25 cellular contexts compared by ENCODE assay signal in genomic region chr3:129569856-129570255, GRCh38. TPM values are rescaled to one million over a fixed set of nuclear protein-coding genes. Genes with fewer than 3 reads are reported as not detected.
"Had no signal": no experiment of that assay in that cellular context is flagged by ENCODE, and none has a peak within 500 bp of the region (broad histone marks: within the 10 kb centered on the region; RNA-seq: fewer than 3 reads in every experiment).

No MANE protein-coding gene starts in this region.

- H3K36me3 Mint-ChIP-seq: activated naive CD8-positive, alpha-beta T cell treated with anti-CD3 and anti-CD28 coated beads, Interleukin-2, amount 10 ng/mL, durations not matched to agents 7 days and 5 days had no signal

- H3K9me3 Mint-ChIP-seq: activated CD4-positive, alpha-beta memory T cell treated with anti-CD3 and anti-CD28 coated beads, Interleukin-2, amount 10 ng/mL, durations not matched to agents 7 days and 5 days; activated naive CD4-positive, alpha-beta T cell treated with anti-CD3 and anti-CD28 coated beads for 36 hours; activated naive CD8-positive, alpha-beta T cell treated with anti-CD3 and anti-CD28 coated beads, Interleukin-2, amount 10 ng/mL, durations not matched to agents 7 days and 5 days; activated T-cell treated with anti-CD3 and anti-CD28 coated beads, Interleukin-2, amount 50 U/mL, for 72 hours; nephron progenitor cell had no signal

- H3K4me3 ChIP-seq: hepatocyte, sigmoid colon, smooth muscle cell, upper lobe of right lung had no signal

- H3K4me3 Mint-ChIP-seq: activated CD4-positive, alpha-beta memory T cell treated with anti-CD3 and anti-CD28 coated beads, Interleukin-2, amount 10 ng/mL, durations not matched to agents 7 days and 5 days; activated naive CD4-positive, alpha-beta T cell treated with anti-CD3 and anti-CD28 coated beads for 36 hours; activated naive CD8-positive, alpha-beta T cell treated with anti-CD3 and anti-CD28 coated beads, Interleukin-2, amount 10 ng/mL, durations not matched to agents 7 days and 5 days; activated T-cell treated with anti-CD3 and anti-CD28 coated beads, Interleukin-2, amount 50 U/mL, for 72 hours; nephron progenitor cell had no signal

- H3K27ac Mint-ChIP-seq: activated CD4-positive, alpha-beta memory T cell treated with anti-CD3 and anti-CD28 coated beads, Interleukin-2, amount 10 ng/mL, durations not matched to agents 7 days and 5 days; activated naive CD4-positive, alpha-beta T cell treated with anti-CD3 and anti-CD28 coated beads for 36 hours; activated naive CD8-positive, alpha-beta T cell treated with anti-CD3 and anti-CD28 coated beads, Interleukin-2, amount 10 ng/mL, durations not matched to agents 7 days and 5 days; activated T-cell treated with anti-CD3 and anti-CD28 coated beads, Interleukin-2, amount 50 U/mL, for 72 hours; nephron progenitor cell had no signal

- H3K9me3 ChIP-seq: sigmoid colon, upper lobe of right lung had no signal

- H2AFZ ChIP-seq: hepatocyte had no signal

- DNase-seq: activated CD4-positive, alpha-beta memory T cell treated with anti-CD3 and anti-CD28 coated beads, Interleukin-2, amount 10 ng/mL, durations not matched to agents 7 days and 5 days; activated CD4-positive, alpha-beta T cell treated with anti-CD3 and anti-CD28 coated beads for 48 hours; activated effector memory CD4-positive, alpha-beta T cell treated with Interleukin-2 at 50 U/mL for 16 hours; activated naive CD4-positive, alpha-beta T cell treated with anti-CD3 and anti-CD28 coated beads for 36 hours; activated naive CD8-positive, alpha-beta T cell treated with anti-CD3 and anti-CD28 coated beads, Interleukin-2, amount 10 ng/mL, durations not matched to agents 7 days and 5 days; activated T-cell treated with anti-CD3 and anti-CD28 coated beads, Interleukin-2, amount 50 U/mL, for 72 hours; amniotic stem cell; cortex of kidney; foreskin melanocyte; midbrain; nephron progenitor cell; nucleus accumbens; sigmoid colon; stimulated activated CD4-positive, alpha-beta T cell treated with anti-CD3 and anti-CD28 coated beads, Interleukin-15, amount 100 ng/mL, for 24 hours; stimulated activated naive CD4-positive, alpha-beta T cell; SW 1271; upper lobe of right lung had no signal

- H3K4me1 Mint-ChIP-seq: activated naive CD8-positive, alpha-beta T cell treated with anti-CD3 and anti-CD28 coated beads, Interleukin-2, amount 10 ng/mL, durations not matched to agents 7 days and 5 days had no signal

- H3K4me2 ChIP-seq: hepatocyte, smooth muscle cell had no signal

- ATAC-seq: activated T-cell treated with anti-CD3 and anti-CD28 coated beads, Interleukin-2, amount 50 U/mL, for 72 hours; esophagus mucosa; upper lobe of right lung had no signal

- H3K27ac ChIP-seq: hepatocyte, sigmoid colon, upper lobe of right lung had no signal

- H3K27me3 ChIP-seq: hepatocyte, sigmoid colon, upper lobe of right lung had no signal

RNA-seq across cellular contexts. Expression of gene H1-8, which starts 26.9 kb away (rescaled TPM):
- total RNA-seq: activated CD4-positive, alpha-beta memory T cell treated with anti-CD3 and anti-CD28 coated beads, Interleukin-2, amount 10 ng/mL, durations not matched to agents 7 days and 5 days; activated naive CD4-positive, alpha-beta T cell treated with anti-CD3 and anti-CD28 coated beads for 36 hours; activated naive CD8-positive, alpha-beta T cell treated with anti-CD3 and anti-CD28 coated beads, Interleukin-2, amount 10 ng/mL, durations not matched to agents 7 days and 5 days; activated T-cell treated with anti-CD3 and anti-CD28 coated beads, Interleukin-2, amount 50 U/mL, for 72 hours; bronchial epithelial cell; cerebellum; esophagus mucosa; hepatocyte; liver; sigmoid colon; smooth muscle cell; subcutaneous adipose tissue; T-helper 2 cell treated with Interferon-gamma antibody and Interleukin-4, amounts not matched to agents 100 ng/mL and 5 ng/mL, for 36 hours; upper lobe of right lung had no signal
- polyA plus RNA-seq: hepatocyte, liver, sigmoid colon, smooth muscle cell had no signal

RNA-seq across cellular contexts. Expression of gene RHO, which starts 41.4 kb away (rescaled TPM):
- total RNA-seq: activated CD4-positive, alpha-beta memory T cell treated with anti-CD3 and anti-CD28 coated beads, Interleukin-2, amount 10 ng/mL, durations not matched to agents 7 days and 5 days; activated naive CD4-positive, alpha-beta T cell treated with anti-CD3 and anti-CD28 coated beads for 36 hours; activated naive CD8-positive, alpha-beta T cell treated with anti-CD3 and anti-CD28 coated beads, Interleukin-2, amount 10 ng/mL, durations not matched to agents 7 days and 5 days; activated T-cell treated with anti-CD3 and anti-CD28 coated beads, Interleukin-2, amount 50 U/mL, for 72 hours; bronchial epithelial cell; cerebellum; esophagus mucosa; hepatocyte; liver; sigmoid colon; subcutaneous adipose tissue; T-helper 2 cell treated with Interferon-gamma antibody and Interleukin-4, amounts not matched to agents 100 ng/mL and 5 ng/mL, for 36 hours; upper lobe of right lung had no signal
- polyA plus RNA-seq: liver, sigmoid colon, smooth muscle cell had no signal
